In genomic region chr10:73743905-73744689, GRCh38 we compare ENCODE assay signal across 1 cellular context.
TF ChIP-seq lines count a peak whose summit lies in the region.

Gene SEC24C (plus strand): TSS chr10:73744372. CDS start chr10:73746833, 2,461 bp downstream.

TF ChIP-seq in HepG2, 621 proteins besides CTCF, POLR2A, EP300 and RAD21 (continued from another document and continues in another):
- TF ChIP-seq ZNF333 (CRISPR knock-in tag; IDR thresholded peaks at IDR 0.05; ENCODE audit: borderline replicate concordance) (peak; percentile 80), ATAD3A (CRISPR knock-in tag; IDR thresholded peaks at IDR 0.05) (no peak), ZNF234 (CRISPR knock-in tag; conservative IDR thresholded peaks at IDR 0.05) (no peak), FOXJ3 (CRISPR knock-in tag; IDR thresholded peaks at IDR 0.05; ENCODE audit: borderline replicate concordance) (no peak), ETV6 (CRISPR knock-in tag; conservative IDR thresholded peaks at IDR 0.05) (no peak), ZNF883 (CRISPR knock-in tag; IDR thresholded peaks at IDR 0.05; ENCODE audit: not compliant biosample characterization) (peak; percentile 57), SNRNP70 (IDR thresholded peaks at IDR 0.05; ENCODE audit: low read depth, low read length) (no peak), RFX1 (IDR thresholded peaks at IDR 0.05) (no peak), PLRG1 (conservative IDR thresholded peaks at IDR 0.05) (no peak), BATF2 (CRISPR knock-in tag; IDR thresholded peaks at IDR 0.05) (no peak), HMGXB4 (CRISPR knock-in tag; IDR thresholded peaks at IDR 0.05; ENCODE audit: borderline replicate concordance in 1 of 2, low read depth in 1 of 2) (peak; percentile 65 to 84), ZNF549 (CRISPR knock-in tag; IDR thresholded peaks at IDR 0.05) (no peak), XBP1 (CRISPR knock-in tag; IDR thresholded peaks at IDR 0.05) (peak; percentile 97; the same call in 1 of the 2 replicates), GATA4 (IDR thresholded peaks at IDR 0.05; ENCODE audit: borderline replicate concordance, low read depth) (peak; percentile 20; the same call in 1 of the 2 replicates), ZNF292 (CRISPR knock-in tag; IDR thresholded peaks at IDR 0.05; ENCODE audit: borderline replicate concordance, low read depth) (no peak), TIGD3 (CRISPR knock-in tag; IDR thresholded peaks at IDR 0.05; ENCODE audit: borderline replicate concordance) (0 out of 2 replicates have a peak, but pooled peaks have one; percentile 44), KAT7 (CRISPR knock-in tag; IDR thresholded peaks at IDR 0.05; ENCODE audit: borderline replicate concordance) (peak; percentile 52), ZNF737 (CRISPR knock-in tag; IDR thresholded peaks at IDR 0.05; ENCODE audit: borderline replicate concordance) (no peak), ZNF282 (IDR thresholded peaks at IDR 0.05; ENCODE audit: partially characterized antibody) (no peak), ZNF33B (CRISPR knock-in tag; IDR thresholded peaks at IDR 0.05) (no peak), SP5 (CRISPR knock-in tag; IDR thresholded peaks at IDR 0.05; ENCODE audit: borderline replicate concordance, low read depth) (no peak; the same call in 1 of the 2 replicates), HOXD1 (CRISPR knock-in tag; IDR thresholded peaks at IDR 0.05) (no peak), ZMYM4 (CRISPR knock-in tag; IDR thresholded peaks at IDR 0.05) (peak; percentile 79), SIN3B (IDR thresholded peaks at IDR 0.05; ENCODE audit: low read length) (no peak), ZNF414 (CRISPR knock-in tag; IDR thresholded peaks at IDR 0.05) (peak; percentile 27; the same call in 1 of the 2 replicates), SOX5 (CRISPR knock-in tag; IDR thresholded peaks at IDR 0.05; ENCODE audit: borderline replicate concordance) (peak; percentile 21; the same call in 1 of the 2 replicates), ETV5 (CRISPR knock-in tag; IDR thresholded peaks at IDR 0.05; ENCODE audit: borderline replicate concordance) (peak; percentile 47; the same call in 1 of the 2 replicates), MTF2 (CRISPR knock-in tag; IDR thresholded peaks at IDR 0.05; ENCODE audit: borderline replicate concordance) (no peak), GZF1 (CRISPR knock-in tag; IDR thresholded peaks at IDR 0.05) (no peak; the same call in 1 of the 2 replicates), SATB2 (CRISPR knock-in tag; IDR thresholded peaks at IDR 0.05) (no peak), FOXM1 (CRISPR knock-in tag; IDR thresholded peaks at IDR 0.05) (no peak), DMTF1 (CRISPR knock-in tag; IDR thresholded peaks at IDR 0.05) (peak; percentile 100), NCOA1 (CRISPR knock-in tag; IDR thresholded peaks at IDR 0.05) (no peak), GLI4 (CRISPR knock-in tag; IDR thresholded peaks at IDR 0.05; ENCODE audit: borderline replicate concordance) (no peak), LBX2 (CRISPR knock-in tag; IDR thresholded peaks at IDR 0.05; ENCODE audit: borderline replicate concordance) (no peak), BRF2 (CRISPR knock-in tag; IDR thresholded peaks at IDR 0.05) (no peak), ZNF709 (CRISPR knock-in tag; IDR thresholded peaks at IDR 0.05) (peak; percentile 63; the same call in 1 of the 2 replicates), HOXA9 (CRISPR knock-in tag; IDR thresholded peaks at IDR 0.05; ENCODE audit: borderline replicate concordance) (no peak), TBL1XR1 (IDR thresholded peaks at IDR 0.05; ENCODE audit: borderline replicate concordance, low read length, partially characterized antibody) (peak; percentile 44), ATF1 (CRISPR knock-in tag; IDR thresholded peaks at IDR 0.05) (peak; percentile 95), ZNF652 (CRISPR knock-in tag; IDR thresholded peaks at IDR 0.05; ENCODE audit: borderline replicate concordance, low read depth) (no peak), ZNF256 (CRISPR knock-in tag; conservative IDR thresholded peaks at IDR 0.05) (no peak), ZNF430 (CRISPR knock-in tag; IDR thresholded peaks at IDR 0.05) (peak; percentile 70; the same call in 1 of the 2 replicates), HMGA1 (CRISPR knock-in tag; conservative IDR thresholded peaks at IDR 0.05) (no peak), SIX1 (CRISPR knock-in tag; IDR thresholded peaks at IDR 0.05; ENCODE audit: borderline replicate concordance) (no peak), ZZZ3 (CRISPR knock-in tag; IDR thresholded peaks at IDR 0.05; ENCODE audit: borderline replicate concordance) (peak; percentile 92; the same call in 1 of the 2 replicates), NONO (IDR thresholded peaks at IDR 0.05) (no peak), NONO (CRISPR knock-in tag; conservative IDR thresholded peaks at IDR 0.05) (peak; percentile 86), ZKSCAN8 (CRISPR knock-in tag; IDR thresholded peaks at IDR 0.05; ENCODE audit: borderline replicate concordance) (peak; percentile 13; the same call in 1 of the 2 replicates)
- TF ChIP-seq, protein P1, sequence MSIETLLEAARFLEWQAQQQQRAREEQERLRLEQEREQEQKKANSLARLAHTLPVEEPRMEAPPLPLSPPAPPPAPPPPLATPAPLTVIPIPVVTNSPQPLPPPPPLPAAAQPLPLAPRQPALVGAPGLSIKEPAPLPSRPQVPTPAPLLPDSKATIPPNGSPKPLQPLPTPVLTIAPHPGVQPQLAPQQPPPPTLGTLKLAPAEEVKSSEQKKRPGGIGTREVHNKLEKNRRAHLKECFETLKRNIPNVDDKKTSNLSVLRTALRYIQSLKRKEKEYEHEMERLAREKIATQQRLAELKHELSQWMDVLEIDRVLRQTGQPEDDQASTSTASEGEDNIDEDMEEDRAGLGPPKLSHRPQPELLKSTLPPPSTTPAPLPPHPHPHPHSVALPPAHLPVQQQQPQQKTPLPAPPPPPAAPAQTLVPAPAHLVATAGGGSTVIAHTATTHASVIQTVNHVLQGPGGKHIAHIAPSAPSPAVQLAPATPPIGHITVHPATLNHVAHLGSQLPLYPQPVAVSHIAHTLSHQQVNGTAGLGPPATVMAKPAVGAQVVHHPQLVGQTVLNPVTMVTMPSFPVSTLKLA (IDR thresholded peaks at IDR 0.05) = peak; percentile 53; the same call in 1 of the 2 replicates
- TF ChIP-seq, protein P2, sequence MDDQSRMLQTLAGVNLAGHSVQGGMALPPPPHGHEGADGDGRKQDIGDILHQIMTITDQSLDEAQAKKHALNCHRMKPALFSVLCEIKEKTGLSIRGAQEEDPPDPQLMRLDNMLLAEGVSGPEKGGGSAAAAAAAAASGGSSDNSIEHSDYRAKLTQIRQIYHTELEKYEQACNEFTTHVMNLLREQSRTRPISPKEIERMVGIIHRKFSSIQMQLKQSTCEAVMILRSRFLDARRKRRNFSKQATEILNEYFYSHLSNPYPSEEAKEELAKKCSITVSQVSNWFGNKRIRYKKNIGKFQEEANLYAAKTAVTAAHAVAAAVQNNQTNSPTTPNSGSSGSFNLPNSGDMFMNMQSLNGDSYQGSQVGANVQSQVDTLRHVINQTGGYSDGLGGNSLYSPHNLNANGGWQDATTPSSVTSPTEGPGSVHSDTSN (CRISPR knock-in tag; IDR thresholded peaks at IDR 0.05; ENCODE audit: borderline replicate concordance) = no peak
- TF ChIP-seq, protein P3, sequence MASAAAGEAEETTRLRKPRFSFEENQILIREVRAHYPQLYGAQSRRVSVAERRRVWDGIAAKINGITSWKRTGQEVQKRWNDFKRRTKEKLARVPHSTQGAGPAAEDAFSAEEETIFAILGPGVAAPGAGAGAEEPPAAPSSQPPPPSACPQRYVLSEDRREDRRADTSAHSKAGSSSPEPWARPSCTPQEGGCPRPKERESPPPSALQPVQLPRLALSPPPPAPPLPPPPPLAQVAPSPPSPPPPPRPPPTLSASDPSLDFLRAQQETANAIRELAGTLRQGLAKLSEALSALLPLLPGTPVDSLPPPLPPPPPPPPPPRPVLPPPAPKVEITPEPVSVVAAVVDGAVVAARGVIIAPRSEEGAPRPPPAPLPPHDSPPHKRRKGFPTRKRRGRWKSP (CRISPR knock-in tag; IDR thresholded peaks at IDR 0.05) = no peak
- TF ChIP-seq, protein P4, sequence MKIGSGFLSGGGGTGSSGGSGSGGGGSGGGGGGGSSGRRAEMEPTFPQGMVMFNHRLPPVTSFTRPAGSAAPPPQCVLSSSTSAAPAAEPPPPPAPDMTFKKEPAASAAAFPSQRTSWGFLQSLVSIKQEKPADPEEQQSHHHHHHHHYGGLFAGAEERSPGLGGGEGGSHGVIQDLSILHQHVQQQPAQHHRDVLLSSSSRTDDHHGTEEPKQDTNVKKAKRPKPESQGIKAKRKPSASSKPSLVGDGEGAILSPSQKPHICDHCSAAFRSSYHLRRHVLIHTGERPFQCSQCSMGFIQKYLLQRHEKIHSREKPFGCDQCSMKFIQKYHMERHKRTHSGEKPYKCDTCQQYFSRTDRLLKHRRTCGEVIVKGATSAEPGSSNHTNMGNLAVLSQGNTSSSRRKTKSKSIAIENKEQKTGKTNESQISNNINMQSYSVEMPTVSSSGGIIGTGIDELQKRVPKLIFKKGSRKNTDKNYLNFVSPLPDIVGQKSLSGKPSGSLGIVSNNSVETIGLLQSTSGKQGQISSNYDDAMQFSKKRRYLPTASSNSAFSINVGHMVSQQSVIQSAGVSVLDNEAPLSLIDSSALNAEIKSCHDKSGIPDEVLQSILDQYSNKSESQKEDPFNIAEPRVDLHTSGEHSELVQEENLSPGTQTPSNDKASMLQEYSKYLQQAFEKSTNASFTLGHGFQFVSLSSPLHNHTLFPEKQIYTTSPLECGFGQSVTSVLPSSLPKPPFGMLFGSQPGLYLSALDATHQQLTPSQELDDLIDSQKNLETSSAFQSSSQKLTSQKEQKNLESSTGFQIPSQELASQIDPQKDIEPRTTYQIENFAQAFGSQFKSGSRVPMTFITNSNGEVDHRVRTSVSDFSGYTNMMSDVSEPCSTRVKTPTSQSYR (CRISPR knock-in tag; IDR thresholded peaks at IDR 0.05; ENCODE audit: borderline replicate concordance) = no peak
